8 cellular contexts compared by ENCODE assay signal in genomic region chr4:84258905-84259830, GRCh38.
DNase-seq lines count a peak whose midpoint lies in the region; ATAC-seq and TF ChIP-seq lines count a peak whose summit lies in the region.

No MANE protein-coding gene starts in this region.

- no peak overlapping the region for H3K4me3 ChIP-seq in AG09309 (ENCODE audit: control insufficient read depth, low read depth, low read length)
- H3K4me3 ChIP-seq in NT2/D1 (ENCODE audit: insufficient read length, low read depth), result no peak overlapping the region
- no peak overlapping the region for H3K4me3 ChIP-seq in fibroblast of mammary gland (ENCODE audit: control insufficient read depth, low read depth, low read length)

- no peaks in the 10 kb centered on the region for H3K4me1 ChIP-seq in NT2/D1 (ENCODE audit: insufficient read depth, insufficient read length)

- H3K9me3 ChIP-seq in NT2/D1 (ENCODE audit: insufficient read depth, low read length), result no peaks in the 10 kb centered on the region; the same call in 1 of the 2 replicates

- TF ChIP-seq CTCF in AG09309 (IDR thresholded peaks at IDR 0.05; ENCODE audit: control insufficient read depth, insufficient read depth, low read depth, low read length, missing control alignments), result peak; percentile 75
- peak; percentile 74 for TF ChIP-seq CTCF in fibroblast of mammary gland (conservative IDR thresholded peaks at IDR 0.05; ENCODE audit: control insufficient read depth, insufficient read depth, low read depth, low read length)

- H3K9me3 Mint-ChIP-seq in stimulated activated effector memory CD8-positive, alpha-beta T cell treated with anti-CD3 and anti-CD28 coated beads, Interleukin-12 subunit alpha, Interleukin-12 subunit beta, amount 100 ng/mL, for 72 hours, result peaks cover 9% of the 10 kb centered on the region

- no peak overlapping the region for H3K9ac ChIP-seq in NT2/D1 (ENCODE audit: insufficient read length, low read depth)

- DNase-seq in AG09309 (ENCODE audit: low read depth) (no peak), NT2/D1 (ENCODE audit: low read depth, low spot score) (peak; percentile 11), fibroblast of mammary gland (ENCODE audit: low read depth) (peak; percentile 42)
- no peak for DNase-seq in activated CD8-positive, alpha-beta memory T cell treated with anti-CD3 and anti-CD28 coated beads, Interleukin-2, amount 50 U/mL, for 4 hours
- no peak for DNase-seq in stimulated activated CD4-positive, alpha-beta T cell treated with anti-CD3 and anti-CD28 coated beads, Interleukin-4, amount 100 ng/mL, for 1 hour
- DNase-seq in stimulated activated effector memory CD8-positive, alpha-beta T cell treated with anti-CD3 and anti-CD28 coated beads, Interleukin-12 subunit alpha, Interleukin-12 subunit beta, amount 100 ng/mL, for 72 hours (ENCODE audit: low spot score in 2 of 2), result no peak

- H3K36me3 ChIP-seq in NT2/D1 (ENCODE audit: insufficient read depth, insufficient read length, low read length), result no peaks in the 10 kb centered on the region

- no peaks in the 10 kb centered on the region for H3K27me3 ChIP-seq in NT2/D1 (ENCODE audit: insufficient read depth, insufficient read length)

- H3K4me3 Mint-ChIP-seq in stimulated activated effector memory CD8-positive, alpha-beta T cell treated with anti-CD3 and anti-CD28 coated beads, Interleukin-12 subunit alpha, Interleukin-12 subunit beta, amount 100 ng/mL, for 72 hours, result no peak overlapping the region

- H3K27ac Mint-ChIP-seq in stimulated activated effector memory CD8-positive, alpha-beta T cell treated with anti-CD3 and anti-CD28 coated beads, Interleukin-12 subunit alpha, Interleukin-12 subunit beta, amount 100 ng/mL, for 72 hours, result no peak overlapping the region

- no peaks in the 10 kb centered on the region for H3K36me3 Mint-ChIP-seq in stimulated activated effector memory CD8-positive, alpha-beta T cell treated with anti-CD3 and anti-CD28 coated beads, Interleukin-12 subunit alpha, Interleukin-12 subunit beta, amount 100 ng/mL, for 72 hours

- peak; percentile 88 for ATAC-seq in GM18520 (IDR thresholded peaks at IDR 0.05; ENCODE audit: unreplicated experiment)
- ATAC-seq in HG02885 (IDR thresholded peaks at IDR 0.05; ENCODE audit: poor library complexity, unreplicated experiment), result peak; percentile 71
- no peak for ATAC-seq in stimulated activated effector memory CD8-positive, alpha-beta T cell treated with anti-CD3 and anti-CD28 coated beads, Interleukin-12 subunit alpha, Interleukin-12 subunit beta, amount 100 ng/mL, for 72 hours

- no peaks in the 10 kb centered on the region for H3K4me1 Mint-ChIP-seq in stimulated activated effector memory CD8-positive, alpha-beta T cell treated with anti-CD3 and anti-CD28 coated beads, Interleukin-12 subunit alpha, Interleukin-12 subunit beta, amount 100 ng/mL, for 72 hours

Comparison
In these comparisons a context has a peak if more than half of its experiments do, and no peak if none do; other contexts are left out.
1. DNase-seq: peak in NT2/D1 (single experiment) and fibroblast of mammary gland (single experiment); none in AG09309 (single experiment), activated CD8-positive, alpha-beta memory T cell treated with anti-CD3 and anti-CD28 coated beads, Interleukin-2, amount 50 U/mL, for 4 hours (single experiment), stimulated activated CD4-positive, alpha-beta T cell treated with anti-CD3 and anti-CD28 coated beads, Interleukin-4, amount 100 ng/mL, for 1 hour (single experiment) and stimulated activated effector memory CD8-positive, alpha-beta T cell treated with anti-CD3 and anti-CD28 coated beads, Interleukin-12 subunit alpha, Interleukin-12 subunit beta, amount 100 ng/mL, for 72 hours (0 of 2).